ENCODE assay signal across 12 cellular contexts in the genomic region with DNA sequence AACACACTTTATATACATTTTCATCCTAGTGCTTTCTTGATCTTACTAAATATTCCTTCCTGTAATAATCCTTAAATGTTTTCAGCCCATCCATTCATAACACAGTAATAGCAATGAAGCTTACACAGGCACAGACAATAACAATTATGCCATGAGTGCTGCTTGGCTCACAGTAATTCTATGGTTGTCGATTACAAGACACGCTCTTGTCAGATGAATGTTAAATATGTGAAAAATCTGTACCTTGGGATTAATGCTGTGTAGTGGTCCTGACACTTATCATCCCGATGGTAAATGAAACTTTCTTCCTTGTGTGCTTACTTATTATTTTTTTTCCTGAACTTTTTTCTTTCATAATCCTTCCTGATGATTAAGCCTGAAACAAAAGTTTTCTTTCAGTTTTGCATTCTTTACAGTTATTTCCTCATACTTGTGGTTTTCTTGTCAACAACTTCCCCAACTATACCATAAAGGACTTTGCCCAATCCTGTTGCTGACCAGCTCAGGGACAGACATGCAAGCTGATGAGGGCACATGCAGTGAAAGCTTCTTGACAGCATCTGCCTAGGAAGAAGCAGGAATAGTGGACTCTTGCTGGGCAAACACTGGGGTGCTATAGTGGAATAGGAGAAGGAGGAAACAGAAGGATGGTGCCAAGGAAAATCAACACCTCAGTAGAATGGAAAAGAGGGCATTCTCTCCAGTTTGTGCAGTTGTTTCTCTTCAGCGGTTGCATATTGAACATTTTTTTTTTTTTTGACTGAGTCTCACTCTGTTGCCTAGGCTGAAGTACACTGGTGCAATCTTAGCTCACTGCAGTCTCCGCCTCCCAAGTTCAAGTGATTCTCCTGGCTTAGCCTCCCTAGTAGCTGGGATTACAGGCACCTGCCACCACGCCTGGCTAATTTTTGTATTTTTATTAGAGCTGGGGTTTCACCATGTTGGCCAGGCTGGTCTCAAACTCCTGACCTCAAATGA. TPM values are rescaled to one million over a fixed set of nuclear protein-coding genes. Genes with fewer than 3 reads are reported as not detected.
A peak's percentile ranks its signal among the peaks of the same experiment; 100 is the strongest.
DNase-seq lines count a peak whose midpoint lies in the region; ATAC-seq and TF ChIP-seq lines count a peak whose summit lies in the region.
"Had no signal": no experiment of that assay in that cellular context is flagged by ENCODE, and none has a peak within 500 bp of the region (broad histone marks: within the 10 kb centered on the region; RNA-seq: fewer than 3 reads in every experiment).

No MANE protein-coding gene starts in this region.

- H3K79me2 ChIP-seq in MM.1S (ENCODE audit: low read length): no peaks in the 10 kb centered on the region

- H2AFZ ChIP-seq in MM.1S (ENCODE audit: low read length): no peak overlapping the region

- H3K9me3 Mint-ChIP-seq in mesothelial cell of epicardium: no peaks in the 10 kb centered on the region
- H3K9me3 Mint-ChIP-seq: activated CD4-positive, alpha-beta T cell treated with anti-CD3 and anti-CD28 coated beads, Interleukin-2, amount 10 ng/mL, durations not matched to agents 7 days and 5 days had no signal

- no peaks in the 10 kb centered on the region for H3K27me3 Mint-ChIP-seq in mesothelial cell of epicardium (ENCODE audit: low read depth)

- peaks cover 0 to 5% (median 0%) of the 10 kb centered on the region in 11 experiments; a peak in 2 of 22 replicates for H3K9me3 ChIP-seq in BLaER1 treated with 17β-estradiol and CSF1 and Interleukin-3, amounts not matched to agents 10 nM and 100 nM (replicated peaks in 1 of 11)
- H3K9me3 ChIP-seq in MM.1S (replicated peaks; ENCODE audit: insufficient read depth, low read length) (no peaks in the 10 kb centered on the region), body of pancreas (no peaks in the 10 kb centered on the region)
- H3K9me3 ChIP-seq: MG63 had no signal

- 0 out of 22 replicates have a peak, but pooled peaks cover 0 to 4% (median 0%) of the 10 kb centered on the region in 11 experiments for H3K36me3 ChIP-seq in BLaER1 treated with 17β-estradiol and CSF1 and Interleukin-3, amounts not matched to agents 10 nM and 100 nM
- H3K36me3 ChIP-seq in MM.1S (replicated peaks; ENCODE audit: insufficient read depth, low read length): no peaks in the 10 kb centered on the region
- H3K36me3 ChIP-seq in body of pancreas (replicated peaks in 1 of 2; ENCODE audit: insufficient read depth in 1 of 2, low read depth in 2 of 2): no peaks in the 10 kb centered on the region
- H3K36me3 ChIP-seq: MG63 had no signal

- peak overlapping the region in 9 of 11 experiments; percentile 23 to 76 (median 70); a peak in 15 of 22 replicates for H3K9ac ChIP-seq in BLaER1 treated with 17β-estradiol and CSF1 and Interleukin-3, amounts not matched to agents 10 nM and 100 nM
- H3K9ac ChIP-seq in MM.1S (ENCODE audit: low read length): no peak overlapping the region

- WGBS in body of pancreas, 2 donors: 56 to 61% methylated on average over 6 of the region's 6 CpGs

- peak; percentile 9 for DNase-seq in MM.1S
- peak in 1 of 4 donors; percentile 59 for DNase-seq in body of pancreas
- no peak for DNase-seq in mesothelial cell of epicardium (ENCODE audit: low spot score in 2 of 2, unreplicated experiment in 2 of 2)
- no peak for DNase-seq in GM19238 (ENCODE audit: insufficient read length, low spot score)
- DNase-seq in dorsolateral prefrontal cortex: no peak
- DNase-seq: activated CD4-positive, alpha-beta T cell treated with anti-CD3 and anti-CD28 coated beads, Interleukin-2, amount 10 ng/mL, durations not matched to agents 7 days and 5 days; MG63; RPMI8226 had no signal

- intact Hi-C loops in body of pancreas (cut with DNase I): no loop called here
- intact Hi-C loops in dorsolateral prefrontal cortex (cut with DNase I): no loop called here

- H3K4me3 ChIP-seq in BLaER1 treated with 17β-estradiol and CSF1 and Interleukin-3, amounts not matched to agents 10 nM and 100 nM: peak overlapping the region in 5 of 10 experiments; percentile 17 to 48 (median 24); a peak in 6 of 20 replicates
- no peak overlapping the region for H3K4me3 ChIP-seq in MM.1S (ENCODE audit: low read length)
- no peak overlapping the region for H3K4me3 ChIP-seq in body of pancreas
- no peak overlapping the region for H3K4me3 ChIP-seq in dorsolateral prefrontal cortex
- H3K4me3 ChIP-seq: MG63 had no signal

- H3K4me2 ChIP-seq in BLaER1 treated with 17β-estradiol and CSF1 and Interleukin-3, amounts not matched to agents 10 nM and 100 nM: peak overlapping the region in 9 of 11 experiments; percentile 35 to 91 (median 70); a peak in 19 of 22 replicates
- H3K4me2 ChIP-seq in MM.1S (ENCODE audit: low read depth, low read length): 0 out of 2 replicates have a peak overlapping the region, but pooled peaks have one; percentile 7

- peak; percentile 71 for ATAC-seq in body of pancreas
- no peak for ATAC-seq in GM19035 (IDR thresholded peaks at IDR 0.05; ENCODE audit: unreplicated experiment)
- no peak for ATAC-seq in HG03095 (IDR thresholded peaks at IDR 0.05; ENCODE audit: unreplicated experiment)

- H3K9me2 ChIP-seq in MM.1S (replicated peaks; ENCODE audit: insufficient read depth, low read length): no peaks in the 10 kb centered on the region

- no peak for TF ChIP-seq CTCF in MM.1S (IDR thresholded peaks at IDR 0.05; ENCODE audit: low read length)
- no peak for TF ChIP-seq CTCF in body of pancreas (IDR thresholded peaks at IDR 0.05)
- TF ChIP-seq CTCF in mesothelial cell of epicardium (IDR thresholded peaks at IDR 0.05; ENCODE audit: unreplicated experiment): no peak
- no peak for TF ChIP-seq CTCF in dorsolateral prefrontal cortex (IDR thresholded peaks at IDR 0.05 in 54 of 56, conservative IDR thresholded peaks at IDR 0.05 in 2 of 56; ENCODE audit: low read depth in 1 of 56, partially characterized antibody in 56 of 56)

- H4K20me1 ChIP-seq in BLaER1 treated with 17β-estradiol and CSF1 and Interleukin-3, amounts not matched to agents 10 nM and 100 nM: no peaks in the 10 kb centered on the region
- no peaks in the 10 kb centered on the region for H4K20me1 ChIP-seq in MM.1S (ENCODE audit: insufficient read depth, low read length)

- H3K36me3 Mint-ChIP-seq in mesothelial cell of epicardium: no peaks in the 10 kb centered on the region

- H3K27me3 ChIP-seq in BLaER1 treated with 17β-estradiol and CSF1 and Interleukin-3, amounts not matched to agents 10 nM and 100 nM: no peaks in the 10 kb centered on the region
- H3K27me3 ChIP-seq in MM.1S (replicated peaks; ENCODE audit: insufficient read depth, low read length) (no peaks in the 10 kb centered on the region), body of pancreas (no peaks in the 10 kb centered on the region), dorsolateral prefrontal cortex (peaks cover 0 to 19% (median 0%) of the 10 kb centered on the region in 45 donors)
- H3K27me3 ChIP-seq: MG63 had no signal

- no peak overlapping the region for H3K4me3 Mint-ChIP-seq in mesothelial cell of epicardium
- H3K4me3 Mint-ChIP-seq: activated CD4-positive, alpha-beta T cell treated with anti-CD3 and anti-CD28 coated beads, Interleukin-2, amount 10 ng/mL, durations not matched to agents 7 days and 5 days had no signal

- H3K4me1 Mint-ChIP-seq in mesothelial cell of epicardium: peaks cover 7% of the 10 kb centered on the region

- no peaks in the 10 kb centered on the region for H3F3A ChIP-seq in MM.1S (ENCODE audit: insufficient read depth, low read length)

- peak overlapping the region in 9 of 11 experiments; percentile 61 to 90 (median 85); a peak in 17 of 22 replicates for H3K27ac ChIP-seq in BLaER1 treated with 17β-estradiol and CSF1 and Interleukin-3, amounts not matched to agents 10 nM and 100 nM
- no peak overlapping the region for H3K27ac ChIP-seq in MM.1S (ENCODE audit: low read length)
- peak overlapping the region in 3 of 4 donors; percentile 14 to 67 (median 52) for H3K27ac ChIP-seq in body of pancreas
- no peak overlapping the region for H3K27ac ChIP-seq in dorsolateral prefrontal cortex

- H3K4me1 ChIP-seq in BLaER1 treated with 17β-estradiol and CSF1 and Interleukin-3, amounts not matched to agents 10 nM and 100 nM: peaks cover 0 to 78% (median 49%) of the 10 kb centered on the region in 10 experiments; a peak in 16 of 20 replicates
- H3K4me1 ChIP-seq in MM.1S (ENCODE audit: low read length): peaks cover 12% of the 10 kb centered on the region
- peaks cover 8% of the 10 kb centered on the region for H3K4me1 ChIP-seq in body of pancreas

- TF ChIP-seq POLR2A in body of pancreas (IDR thresholded peaks at IDR 0.05): no peak

- peak overlapping the region; percentile 51 for H3K27ac Mint-ChIP-seq in mesothelial cell of epicardium
- H3K27ac Mint-ChIP-seq: activated CD4-positive, alpha-beta T cell treated with anti-CD3 and anti-CD28 coated beads, Interleukin-2, amount 10 ng/mL, durations not matched to agents 7 days and 5 days had no signal

RNA-seq across cellular contexts. Expression of a gene that starts 6.7 kb away (rescaled TPM):
- 10 to 100 TPM in 1 of 2 donors, 1 to 10 TPM in 1; 9.3 to 10.9 TPM for total RNA-seq in body of pancreas
- 0.07 to 0.18 TPM (median 0.13 TPM) in 3 replicates for total RNA-seq in mesothelial cell of epicardium
- total RNA-seq in dorsolateral prefrontal cortex: 1 to 10 TPM in 6 of 120 experiments, under 1 TPM in 98, not detected in 16; 0.06 to 1.3 (median 0.33) TPM
- total RNA-seq: activated CD4-positive, alpha-beta T cell treated with anti-CD3 and anti-CD28 coated beads, Interleukin-2, amount 10 ng/mL, durations not matched to agents 7 days and 5 days; lung microvascular endothelial cell had no signal

Comparison
In these comparisons a context has a peak if more than half of its experiments do, and no peak if none do; other contexts are left out.
1. H3K27ac ChIP-seq: peak in BLaER1 treated with 17β-estradiol and CSF1 and Interleukin-3, amounts not matched to agents 10 nM and 100 nM (9 of 11) and body of pancreas (3 of 4); none in MM.1S (single experiment) and dorsolateral prefrontal cortex (0 of 59).